In genomic region chr19:10718205-10719196, GRCh38 we compare ENCODE assay signal across 8 cellular contexts.
A peak's percentile ranks its signal among the peaks of the same experiment; 100 is the strongest.
DNase-seq lines count a peak whose midpoint lies in the region; ATAC-seq and TF ChIP-seq lines count a peak whose summit lies in the region.

No MANE protein-coding gene starts in this region.

- DNase-seq in T-helper 9 cell = peak; percentile 40
- no peak for DNase-seq in brain microvascular endothelial cell
- DNase-seq in iris pigment epithelial cell (ENCODE audit: low read depth) = peak; percentile 45
- DNase-seq in stimulated activated CD4-positive, alpha-beta T cell treated with anti-CD3 and anti-CD28 coated beads, Interleukin-15, amount 100 ng/mL, for 1 hour (ENCODE audit: low read depth in 1 of 2, low spot score in 1 of 2) = peak; percentile 23 to 46
- DNase-seq in NCI-H187 treated with DMSO at 0.1 percent for 48 hours (lab: John Stamatoyannopoulos, UW) = no peak

- peak; percentile 56 for TF ChIP-seq POLR2A in GM18505 (IDR thresholded peaks at IDR 0.05; ENCODE audit: borderline replicate concordance, extremely low read depth, insufficient read depth, insufficient read length)

- no peaks in the 10 kb centered on the region for H3K36me3 ChIP-seq in brain microvascular endothelial cell (replicated peaks)

- TF ChIP-seq CTCF in 22Rv1 (IDR thresholded peaks at IDR 0.05) = no peak
- no peak for TF ChIP-seq CTCF in brain microvascular endothelial cell (IDR thresholded peaks at IDR 0.05; ENCODE audit: low read depth, low read length, missing control alignments)

- in situ Hi-C loops in brain microvascular endothelial cell (cut with HindIII; ENCODE audit: low pct_ligation_motif_present, low sequenced_read_pairs) = no loop called here

- peak; percentile 21 for ATAC-seq in GM18505 (IDR thresholded peaks at IDR 0.05; ENCODE audit: unreplicated experiment)
- ATAC-seq in HG03354 (IDR thresholded peaks at IDR 0.05; ENCODE audit: poor library complexity, severe bottlenecking, unreplicated experiment) = peak; percentile 23

- peak overlapping the region; percentile 90 for H3K27ac ChIP-seq in 22Rv1
- H3K27ac ChIP-seq in brain microvascular endothelial cell = peak overlapping the region; percentile 76

- peak overlapping the region; percentile 93 for H3K4me3 ChIP-seq in brain microvascular endothelial cell (ENCODE audit: low read depth, low read length)

- no peaks in the 10 kb centered on the region for H3K27me3 ChIP-seq in brain microvascular endothelial cell (replicated peaks)

Comparison
In these comparisons a context has a peak if more than half of its experiments do, and no peak if none do; other contexts are left out.
1. DNase-seq: peak in T-helper 9 cell (single experiment), iris pigment epithelial cell (single experiment) and stimulated activated CD4-positive, alpha-beta T cell treated with anti-CD3 and anti-CD28 coated beads, Interleukin-15, amount 100 ng/mL, for 1 hour (2 of 2); none in brain microvascular endothelial cell (single experiment) and NCI-H187 treated with DMSO at 0.1 percent for 48 hours (single experiment).